Comparison of ENCODE assay signal across 8 cellular contexts in the genomic region with DNA sequence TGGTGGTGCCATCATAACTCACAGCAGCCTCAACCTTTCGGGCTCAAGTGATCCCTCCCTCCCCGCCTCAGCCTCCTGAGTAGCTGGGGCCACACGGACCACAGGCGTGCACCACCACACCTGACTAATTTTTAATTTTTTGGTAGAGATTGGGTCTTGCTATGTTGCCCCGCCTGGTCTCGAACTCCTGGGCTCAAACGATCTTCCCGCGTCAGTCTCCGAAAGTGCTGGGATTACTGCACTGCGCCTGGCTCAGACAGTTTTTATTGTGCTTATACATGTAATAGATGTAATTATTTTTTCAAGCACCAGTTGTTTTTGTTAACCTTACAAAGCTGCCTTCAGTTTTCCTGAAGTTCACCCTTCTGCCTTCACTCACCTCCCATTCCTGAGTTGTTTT. TPM values are rescaled to one million over a fixed set of nuclear protein-coding genes. Genes with fewer than 3 reads are reported as not detected.
DNase-seq lines count a peak whose midpoint lies in the region; ATAC-seq lines count a peak whose summit lies in the region.

No MANE protein-coding gene starts in this region.

- H3K36me3 Mint-ChIP-seq in activated CD4-positive, alpha-beta T cell treated with anti-CD3 and anti-CD28 coated beads for 36 hours (ENCODE audit: low read depth), result peaks cover 9% of the 10 kb centered on the region
- peaks cover 12% of the 10 kb centered on the region for H3K36me3 Mint-ChIP-seq in T-cell

- peak overlapping the region; percentile 73 for H3K4me3 Mint-ChIP-seq in activated CD4-positive, alpha-beta T cell treated with anti-CD3 and anti-CD28 coated beads for 36 hours
- peak overlapping the region; percentile 81 to 85 (median 84) for H3K4me3 Mint-ChIP-seq in T-cell
- H3K4me3 Mint-ChIP-seq in stimulated activated naive CD8-positive, alpha-beta T cell treated with anti-CD3 and anti-CD28 coated beads, Interleukin-15, amount 100 ng/mL, for 72 hours, result peak overlapping the region; percentile 83 to 89

- H3K36me3 ChIP-seq in iPS-15b (ENCODE audit: control insufficient read depth, insufficient read depth, low read length), result peaks cover 2% of the 10 kb centered on the region

- H3K27ac Mint-ChIP-seq in activated CD4-positive, alpha-beta T cell treated with anti-CD3 and anti-CD28 coated beads for 36 hours, result peak overlapping the region; percentile 89
- H3K27ac Mint-ChIP-seq in T-cell, result peak overlapping the region; percentile 65 to 94
- peak overlapping the region in 1 of 2 donors; percentile 64 for H3K27ac Mint-ChIP-seq in stimulated activated naive CD8-positive, alpha-beta T cell treated with anti-CD3 and anti-CD28 coated beads, Interleukin-15, amount 100 ng/mL, for 72 hours

- DNase-seq in activated CD4-positive, alpha-beta T cell treated with anti-CD3 and anti-CD28 coated beads for 36 hours, result no peak
- no peak for DNase-seq in activated CD4-positive, alpha-beta T cell treated with anti-CD3 and anti-CD28 coated beads for 1 hour
- no peak for DNase-seq in T-cell
- no peak for DNase-seq in stimulated activated naive CD8-positive, alpha-beta T cell treated with anti-CD3 and anti-CD28 coated beads, Interleukin-15, amount 100 ng/mL, for 72 hours
- no peak for DNase-seq in SIG-M5 treated with dmso at 0.1 percent for 504 hours (lab: John Stamatoyannopoulos, UW; ENCODE audit: unreplicated experiment)
- DNase-seq in NCI-H2196 (lab: John Stamatoyannopoulos, UW; ENCODE audit: unreplicated experiment), result no peak

- H3K9me3 ChIP-seq in iPS-15b (ENCODE audit: control insufficient read depth, insufficient read depth, low read length), result no peaks in the 10 kb centered on the region

- H3K27me3 Mint-ChIP-seq in activated CD4-positive, alpha-beta T cell treated with anti-CD3 and anti-CD28 coated beads for 36 hours, result no peaks in the 10 kb centered on the region
- no peaks in the 10 kb centered on the region for H3K27me3 Mint-ChIP-seq in T-cell
- no peaks in the 10 kb centered on the region for H3K27me3 Mint-ChIP-seq in stimulated activated naive CD8-positive, alpha-beta T cell treated with anti-CD3 and anti-CD28 coated beads, Interleukin-15, amount 100 ng/mL, for 72 hours

- H3K4me3 ChIP-seq in iPS-15b (ENCODE audit: low read depth, low read length), result peak overlapping the region; percentile 43

- H3K4me1 ChIP-seq in iPS-15b (ENCODE audit: control insufficient read depth, insufficient read depth, low read length), result peaks cover 7% of the 10 kb centered on the region

- H3K27me3 ChIP-seq in iPS-15b (ENCODE audit: control insufficient read depth, insufficient read depth, low read length), result no peaks in the 10 kb centered on the region

- H3K4me1 Mint-ChIP-seq in activated CD4-positive, alpha-beta T cell treated with anti-CD3 and anti-CD28 coated beads for 36 hours, result peaks cover 31% of the 10 kb centered on the region
- peaks cover 35 to 43% (median 39%) of the 10 kb centered on the region in 3 donors for H3K4me1 Mint-ChIP-seq in T-cell
- H3K4me1 Mint-ChIP-seq in stimulated activated naive CD8-positive, alpha-beta T cell treated with anti-CD3 and anti-CD28 coated beads, Interleukin-15, amount 100 ng/mL, for 72 hours, result peaks cover 51% of the 10 kb centered on the region

- intact Hi-C loops in activated CD4-positive, alpha-beta T cell treated with anti-CD3 and anti-CD28 coated beads for 36 hours (cut with DNase I, micrococcal nuclease), result loop anchor here (5.0 to 10.0 kb wide), 2 partner anchors 55 to 622 kb away; no protein-coding TSS in a partner anchor

- CTCF ChIA-PET in activated CD4-positive, alpha-beta T cell treated with anti-CD3 and anti-CD28 coated beads for 36 hours (lab: Charles Lee), result interaction anchor here (1.0 to 1.6 kb wide), 4 partner anchors 33 to 583 kb away, joined by 3 to 18 read pairs (median 4); a partner anchor contains a TSS
- CTCF ChIA-PET in T-cell (lab: Charles Lee), result interaction anchor here (0.5 to 1.4 kb wide), 7 partner anchors 13 to 210 kb away, joined by 3 to 12 read pairs (median 5); a partner anchor contains a TSS

- POLR2A ChIA-PET in activated CD4-positive, alpha-beta T cell treated with anti-CD3 and anti-CD28 coated beads for 36 hours (lab: Charles Lee), result interaction anchor here (1.1 to 1.5 kb wide), 2 partner anchors 46 to 72 kb away, joined by 3 read pairs; no protein-coding TSS in a partner anchor
- POLR2A ChIA-PET in T-cell (lab: Charles Lee), result interaction anchor here (0.6 to 1.5 kb wide), 3 partner anchors 40 to 196 kb away, joined by 3 to 8 read pairs (median 6); no protein-coding TSS in a partner anchor

- H3K9ac ChIP-seq in iPS-15b (ENCODE audit: low read depth, low read length), result no peak overlapping the region

- no peaks in the 10 kb centered on the region for H3K9me3 Mint-ChIP-seq in activated CD4-positive, alpha-beta T cell treated with anti-CD3 and anti-CD28 coated beads for 36 hours (ENCODE audit: low read depth)
- H3K9me3 Mint-ChIP-seq in T-cell, result no peaks in the 10 kb centered on the region
- no peaks in the 10 kb centered on the region for H3K9me3 Mint-ChIP-seq in stimulated activated naive CD8-positive, alpha-beta T cell treated with anti-CD3 and anti-CD28 coated beads, Interleukin-15, amount 100 ng/mL, for 72 hours

- ATAC-seq in activated CD4-positive, alpha-beta T cell treated with anti-CD3 and anti-CD28 coated beads for 36 hours, result no peak
- ATAC-seq in T-cell (replicated peaks in 1 of 4) (no peak), HG03432 (IDR thresholded peaks at IDR 0.05; ENCODE audit: unreplicated experiment) (no peak)
- ATAC-seq in stimulated activated naive CD8-positive, alpha-beta T cell treated with anti-CD3 and anti-CD28 coated beads, Interleukin-15, amount 100 ng/mL, for 72 hours, result no peak

RNA-seq across cellular contexts. Expression of a gene that starts 38.0 kb away (rescaled TPM):
- 100 to 1,000 TPM; 335 to 419 TPM for total RNA-seq in activated CD4-positive, alpha-beta T cell treated with anti-CD3 and anti-CD28 coated beads for 36 hours
- 100 to 1,000 TPM; 206 to 254 (median 239) TPM for total RNA-seq in T-cell

RNA-seq across cellular contexts. Expression of a gene that starts 58.7 kb away (rescaled TPM):
- total RNA-seq in activated CD4-positive, alpha-beta T cell treated with anti-CD3 and anti-CD28 coated beads for 36 hours, result under 1 TPM; 0.25 to 0.32 TPM
- under 1 TPM in 4 of 5 donors, not detected in 1; 0.23 to 0.60 (median 0.44) TPM for total RNA-seq in T-cell
